ENCODE assay signal across 10 cellular contexts in the genomic region with DNA sequence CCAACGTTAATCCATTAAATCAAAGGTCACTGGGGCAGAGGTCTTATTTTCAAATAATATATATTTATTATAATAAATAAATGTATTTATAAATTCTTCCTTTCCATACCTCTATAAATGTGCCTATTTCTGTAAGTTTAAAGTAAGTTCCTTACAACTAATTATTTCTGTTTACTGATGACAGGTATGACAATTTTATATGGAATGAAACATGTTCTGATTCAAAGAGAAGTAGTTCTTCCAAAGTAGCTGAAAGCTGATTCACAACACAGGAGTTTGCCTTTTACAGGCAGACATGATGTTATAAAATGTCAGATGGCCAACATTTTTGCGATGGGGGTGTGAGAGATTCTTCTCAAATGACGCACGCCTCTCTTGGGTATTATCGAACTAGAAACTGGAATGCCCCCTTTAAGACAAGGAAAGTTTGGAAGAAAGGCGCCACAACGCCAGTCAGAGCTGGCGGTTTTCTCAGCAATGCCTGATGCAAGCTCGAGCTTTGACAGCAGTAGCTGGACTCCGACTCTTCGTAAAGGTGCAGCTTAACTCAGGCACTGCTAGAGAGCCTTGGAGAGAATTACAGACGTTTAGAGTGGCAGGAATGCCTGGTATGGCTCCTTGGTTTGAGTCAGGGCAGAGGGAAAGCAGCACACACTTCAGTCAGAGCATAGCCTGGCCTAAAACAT.
A peak's percentile ranks its signal among the peaks of the same experiment; 100 is the strongest.
DNase-seq lines count a peak whose midpoint lies in the region; ATAC-seq and TF ChIP-seq lines count a peak whose summit lies in the region.
"Had no signal": no experiment of that assay in that cellular context is flagged by ENCODE, and none has a peak within 500 bp of the region (broad histone marks: within the 10 kb centered on the region; RNA-seq: fewer than 3 reads in every experiment).

No MANE protein-coding gene starts in this region.

- no peaks in the 10 kb centered on the region for H3K36me3 ChIP-seq in left lung
- no peaks in the 10 kb centered on the region for H3K36me3 ChIP-seq in upper lobe of right lung

- no peaks in the 10 kb centered on the region for H3K27me3 Mint-ChIP-seq in activated CD8-positive, alpha-beta T cell treated with anti-CD3 and anti-CD28 coated beads, Interleukin-2, amount 10 ng/mL, durations not matched to agents 7 days and 5 days (ENCODE audit: low read depth)

- no peak overlapping the region for H3K27ac Mint-ChIP-seq in activated CD8-positive, alpha-beta T cell treated with anti-CD3 and anti-CD28 coated beads, Interleukin-2, amount 10 ng/mL, durations not matched to agents 7 days and 5 days

- H3K27me3 ChIP-seq in left lung, result no peaks in the 10 kb centered on the region
- no peaks in the 10 kb centered on the region for H3K27me3 ChIP-seq in upper lobe of right lung

- no peaks in the 10 kb centered on the region for H3K4me1 Mint-ChIP-seq in activated CD8-positive, alpha-beta T cell treated with anti-CD3 and anti-CD28 coated beads, Interleukin-2, amount 10 ng/mL, durations not matched to agents 7 days and 5 days (ENCODE audit: low read depth)

- CTCF ChIA-PET in activated CD8-positive, alpha-beta T cell treated with anti-CD3 and anti-CD28 coated beads, Interleukin-2, amount 10 ng/mL, durations not matched to agents 7 days and 5 days (lab: Charles Lee), result interaction anchor here (0.6 kb wide), 1 partner anchor 146 kb away, joined by 3 read pairs; no protein-coding TSS in a partner anchor

- TF ChIP-seq CTCF in cardiac fibroblast (IDR thresholded peaks at IDR 0.05; ENCODE audit: low read depth, low read length) (no peak), left lung (IDR thresholded peaks at IDR 0.05) (no peak), upper lobe of right lung (IDR thresholded peaks at IDR 0.05) (no peak)

- H3K4me1 ChIP-seq in left lung, result peaks cover 0 to 4% of the 10 kb centered on the region in 2 donors
- H3K4me1 ChIP-seq in upper lobe of right lung, result no peaks in the 10 kb centered on the region

- POLR2A ChIA-PET in activated CD8-positive, alpha-beta T cell treated with anti-CD3 and anti-CD28 coated beads, Interleukin-2, amount 10 ng/mL, durations not matched to agents 7 days and 5 days (lab: Charles Lee), result no interaction called here

- H3K36me3 Mint-ChIP-seq in activated CD8-positive, alpha-beta T cell treated with anti-CD3 and anti-CD28 coated beads, Interleukin-2, amount 10 ng/mL, durations not matched to agents 7 days and 5 days (ENCODE audit: low read depth), result no peaks in the 10 kb centered on the region

- peak; percentile 38 for DNase-seq in HPDE6-E6E7 (ENCODE audit: extremely low spot score)
- DNase-seq in cardiac fibroblast (ENCODE audit: low read depth in 2 of 2), result peak; percentile 90 to 98
- DNase-seq in left lung, result no peak
- no peak for DNase-seq in upper lobe of right lung
- no peak for DNase-seq in activated CD8-positive, alpha-beta T cell treated with anti-CD3 and anti-CD28 coated beads, Interleukin-2, amount 10 ng/mL, durations not matched to agents 7 days and 5 days
- DNase-seq in superior temporal gyrus (ENCODE audit: extremely low spot score), result no peak
- DNase-seq: KBM-7; NK-92 treated with Interleukin-12 subunit alpha and Interleukin-12 subunit beta, amount 100 ng/mL, for 24 hours had no signal

- no peak overlapping the region for H3K4me3 Mint-ChIP-seq in activated CD8-positive, alpha-beta T cell treated with anti-CD3 and anti-CD28 coated beads, Interleukin-2, amount 10 ng/mL, durations not matched to agents 7 days and 5 days

- intact Hi-C loops in left lung (cut with DNase I), result no loop called here
- intact Hi-C loops in upper lobe of right lung (cut with DNase I), result no loop called here

- H3K4me3 ChIP-seq in cardiac fibroblast (replicated peaks in 1 of 2; ENCODE audit: low read depth in 2 of 2, low read length in 2 of 2) (peak overlapping the region; percentile 2 to 28), left lung (no peak overlapping the region), upper lobe of right lung (no peak overlapping the region)
- H3K4me3 ChIP-seq: lung had no signal

- H3K9me3 ChIP-seq in left lung, result no peaks in the 10 kb centered on the region
- H3K9me3 ChIP-seq in upper lobe of right lung, result no peaks in the 10 kb centered on the region

- peak; percentile 81 for ATAC-seq in left lung
- peak; percentile 69 for ATAC-seq in upper lobe of right lung
- no peak for ATAC-seq in GM21515 (IDR thresholded peaks at IDR 0.05; ENCODE audit: unreplicated experiment)
- no peak for ATAC-seq in activated CD8-positive, alpha-beta T cell treated with anti-CD3 and anti-CD28 coated beads, Interleukin-2, amount 10 ng/mL, durations not matched to agents 7 days and 5 days

- H3K27ac ChIP-seq in left lung, result peak overlapping the region in 1 of 2 donors; percentile 8
- no peak overlapping the region for H3K27ac ChIP-seq in upper lobe of right lung

- H3K9me3 Mint-ChIP-seq in activated CD8-positive, alpha-beta T cell treated with anti-CD3 and anti-CD28 coated beads, Interleukin-2, amount 10 ng/mL, durations not matched to agents 7 days and 5 days (ENCODE audit: insufficient read depth), result no peaks in the 10 kb centered on the region

Comparison
In these comparisons a context has a peak if more than half of its experiments do, and no peak if none do; other contexts are left out.
1. DNase-seq: peak in HPDE6-E6E7 (single experiment) and cardiac fibroblast (2 of 2); none in left lung (0 of 2), upper lobe of right lung (single experiment), activated CD8-positive, alpha-beta T cell treated with anti-CD3 and anti-CD28 coated beads, Interleukin-2, amount 10 ng/mL, durations not matched to agents 7 days and 5 days (single experiment) and superior temporal gyrus (single experiment).
2. H3K4me3 ChIP-seq: peak in cardiac fibroblast (2 of 2); none in left lung (0 of 2) and upper lobe of right lung (single experiment).
3. ATAC-seq: peak in left lung (single experiment) and upper lobe of right lung (single experiment); none in GM21515 (single experiment) and activated CD8-positive, alpha-beta T cell treated with anti-CD3 and anti-CD28 coated beads, Interleukin-2, amount 10 ng/mL, durations not matched to agents 7 days and 5 days (single experiment).